Comparison of ENCODE assay signal across 27 cellular contexts in genomic region chr6:48775157-48775556, GRCh38.
A peak's percentile ranks its signal among the peaks of the same experiment; 100 is the strongest.
DNase-seq lines count a peak whose midpoint lies in the region; ATAC-seq, FAIRE-seq and TF ChIP-seq lines count a peak whose summit lies in the region.
"Had no signal": no experiment of that assay in that cellular context is flagged by ENCODE, and none has a peak within 500 bp of the region (broad histone marks: within the 10 kb centered on the region; RNA-seq: fewer than 3 reads in every experiment).

No MANE protein-coding gene starts in this region.

- DNase-seq in ELR (ENCODE audit: low read depth) (peak; percentile 25), RCC 7860 (ENCODE audit: low spot score) (peak; percentile 47), fibroblast of pulmonary artery (ENCODE audit: low read depth) (peak; percentile 42), osteoblast (ENCODE audit: insufficient read length, low spot score, missing footprints) (peak; percentile 21), SW480 (ENCODE audit: low spot score) (no peak), T-helper 17 cell (no peak)
- DNase-seq in stimulated activated CD8-positive, alpha-beta memory T cell treated with anti-CD3 and anti-CD28 coated beads, Interleukin-4, amount 100 ng/mL, for 48 hours = no peak
- DNase-seq: activated naive CD4-positive, alpha-beta T cell treated with anti-CD3 and anti-CD28 coated beads for 36 hours; activated T-cell treated with anti-CD3 and anti-CD28 coated beads, Interleukin-2, amount 50 U/mL, for 4 hours; anterior cingulate cortex; CD4-positive, alpha-beta memory T cell; cerebellar nuclear complex; DMS153; effector CD4-positive, alpha-beta T cell; erythroblast; HFFc6; mesendoderm; naive thymus-derived CD4-positive, alpha-beta T cell; NCI-H1092; NCI-H2029; NCI-H345; NCI-H774; occipital lobe; retina; stimulated activated naive CD8-positive, alpha-beta T cell treated with anti-CD3 and anti-CD28 coated beads, Interleukin-15, amount 100 ng/mL, for 72 hours; upper lobe of right lung had no signal

- H3K9me3 ChIP-seq in osteoblast (ENCODE audit: low read depth, low read length) (no peaks in the 10 kb centered on the region), T-helper 17 cell (ENCODE audit: control insufficient read depth, low read length, poor library complexity, severe bottlenecking) (no peaks in the 10 kb centered on the region)
- H3K9me3 ChIP-seq: upper lobe of right lung had no signal

- no peaks in the 10 kb centered on the region for H3K79me2 ChIP-seq in osteoblast (ENCODE audit: insufficient read depth, low read length)

- ATAC-seq in GM21576 (IDR thresholded peaks at IDR 0.05; ENCODE audit: unreplicated experiment) (no peak), T-helper 17 cell (no peak)
- ATAC-seq: activated T-cell treated with anti-CD3 and anti-CD28 coated beads, Interleukin-2, amount 50 U/mL, for 4 hours; naive thymus-derived CD4-positive, alpha-beta T cell; stimulated activated naive CD8-positive, alpha-beta T cell treated with anti-CD3 and anti-CD28 coated beads, Interleukin-15, amount 100 ng/mL, for 72 hours; upper lobe of right lung had no signal

- H3K4me3 Mint-ChIP-seq in T-helper 17 cell = no peak overlapping the region
- H3K4me3 Mint-ChIP-seq: activated naive CD4-positive, alpha-beta T cell treated with anti-CD3 and anti-CD28 coated beads for 36 hours; activated T-cell treated with anti-CD3 and anti-CD28 coated beads, Interleukin-2, amount 50 U/mL, for 4 hours; CD4-positive, alpha-beta memory T cell; HFFc6; naive thymus-derived CD4-positive, alpha-beta T cell; stimulated activated naive CD8-positive, alpha-beta T cell treated with anti-CD3 and anti-CD28 coated beads, Interleukin-15, amount 100 ng/mL, for 72 hours had no signal

- H3K4me1 Mint-ChIP-seq in T-helper 17 cell = no peaks in the 10 kb centered on the region
- H3K4me1 Mint-ChIP-seq: CD4-positive, alpha-beta memory T cell; naive thymus-derived CD4-positive, alpha-beta T cell; stimulated activated naive CD8-positive, alpha-beta T cell treated with anti-CD3 and anti-CD28 coated beads, Interleukin-15, amount 100 ng/mL, for 72 hours had no signal

- no peak overlapping the region for H3K4me3 ChIP-seq in fibroblast of pulmonary artery (replicated peaks; ENCODE audit: low read depth, low read length)
- H3K4me3 ChIP-seq in osteoblast (ENCODE audit: insufficient read depth, low read length) = no peak overlapping the region
- H3K4me3 ChIP-seq: upper lobe of right lung had no signal

- peak overlapping the region; percentile 48 for H3K27ac ChIP-seq in osteoblast (ENCODE audit: low read depth, low read length)
- H3K27ac ChIP-seq: upper lobe of right lung had no signal

- TF ChIP-seq CTCF in fibroblast of pulmonary artery (IDR thresholded peaks at IDR 0.05; ENCODE audit: low read length, missing control alignments) = no peak
- TF ChIP-seq CTCF in osteoblast (IDR thresholded peaks at IDR 0.05; ENCODE audit: extremely low read depth, low read depth, low read length) = no peak

- no peak overlapping the region for H3K27ac Mint-ChIP-seq in T-helper 17 cell
- H3K27ac Mint-ChIP-seq: activated naive CD4-positive, alpha-beta T cell treated with anti-CD3 and anti-CD28 coated beads for 36 hours; CD4-positive, alpha-beta memory T cell; HFFc6; naive thymus-derived CD4-positive, alpha-beta T cell; stimulated activated naive CD8-positive, alpha-beta T cell treated with anti-CD3 and anti-CD28 coated beads, Interleukin-15, amount 100 ng/mL, for 72 hours had no signal

- H3K4me2 ChIP-seq in osteoblast (ENCODE audit: insufficient read depth, low read length) = peak overlapping the region; percentile 20

- H3K27me3 ChIP-seq in osteoblast (ENCODE audit: insufficient read depth, low read length) = no peaks in the 10 kb centered on the region
- H3K27me3 ChIP-seq: upper lobe of right lung had no signal

- peaks cover 13% of the 10 kb centered on the region for H3K4me1 ChIP-seq in osteoblast (ENCODE audit: insufficient read depth, low read length)
- H3K4me1 ChIP-seq: upper lobe of right lung had no signal

- no peaks in the 10 kb centered on the region for H3K27me3 Mint-ChIP-seq in T-helper 17 cell
- H3K27me3 Mint-ChIP-seq: CD4-positive, alpha-beta memory T cell; naive thymus-derived CD4-positive, alpha-beta T cell; stimulated activated naive CD8-positive, alpha-beta T cell treated with anti-CD3 and anti-CD28 coated beads, Interleukin-15, amount 100 ng/mL, for 72 hours had no signal

- no peak overlapping the region for H2AFZ ChIP-seq in osteoblast (ENCODE audit: low read length)

- no peaks in the 10 kb centered on the region for H4K20me1 ChIP-seq in osteoblast (ENCODE audit: insufficient read depth, low read length)

- no peaks in the 10 kb centered on the region for H3K36me3 ChIP-seq in osteoblast (ENCODE audit: insufficient read depth, low read length)
- H3K36me3 ChIP-seq: upper lobe of right lung had no signal

- no peaks in the 10 kb centered on the region for H3K36me3 Mint-ChIP-seq in T-helper 17 cell (ENCODE audit: low read depth)
- H3K36me3 Mint-ChIP-seq: CD4-positive, alpha-beta memory T cell; naive thymus-derived CD4-positive, alpha-beta T cell had no signal

- peak; percentile 83 for FAIRE-seq in RCC 7860 (lab: Jason Lieb, UNC)

Comparison
In these comparisons a context has a peak if more than half of its experiments do, and no peak if none do; other contexts are left out.
1. DNase-seq: peak in ELR (single experiment), RCC 7860 (single experiment), fibroblast of pulmonary artery (single experiment) and osteoblast (single experiment); none in SW480 (single experiment), stimulated activated CD8-positive, alpha-beta memory T cell treated with anti-CD3 and anti-CD28 coated beads, Interleukin-4, amount 100 ng/mL, for 48 hours (single experiment) and T-helper 17 cell (0 of 3).